In genomic region chr5:69217732-69218568, GRCh38 we compare ENCODE assay signal across 1 cellular context.
TF ChIP-seq lines count a peak whose summit lies in the region.

No MANE protein-coding gene starts in this region.

TF ChIP-seq in WTC11, 78 proteins besides CTCF, POLR2A, EP300 and RAD21 (continued from another document and continues in another):
- 0 out of 2 replicates have a peak, but pooled peaks have one; percentile 58 for TF ChIP-seq FOXP4 (CRISPR knock-in tag; IDR thresholded peaks at IDR 0.05)
- TF ChIP-seq, protein P1, sequence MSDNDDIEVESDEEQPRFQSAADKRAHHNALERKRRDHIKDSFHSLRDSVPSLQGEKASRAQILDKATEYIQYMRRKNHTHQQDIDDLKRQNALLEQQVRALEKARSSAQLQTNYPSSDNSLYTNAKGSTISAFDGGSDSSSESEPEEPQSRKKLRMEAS (CRISPR knock-in tag; IDR thresholded peaks at IDR 0.05): peak; percentile 87
- no peak for TF ChIP-seq RORB (CRISPR knock-in tag; IDR thresholded peaks at IDR 0.05)
- TF ChIP-seq USF1 (CRISPR knock-in tag; IDR thresholded peaks at IDR 0.05): peak; percentile 49; the same call in 1 of the 2 replicates
- no peak; the same call in 1 of the 2 replicates for TF ChIP-seq EMX1 (CRISPR knock-in tag; IDR thresholded peaks at IDR 0.05)
- TF ChIP-seq, protein P2, sequence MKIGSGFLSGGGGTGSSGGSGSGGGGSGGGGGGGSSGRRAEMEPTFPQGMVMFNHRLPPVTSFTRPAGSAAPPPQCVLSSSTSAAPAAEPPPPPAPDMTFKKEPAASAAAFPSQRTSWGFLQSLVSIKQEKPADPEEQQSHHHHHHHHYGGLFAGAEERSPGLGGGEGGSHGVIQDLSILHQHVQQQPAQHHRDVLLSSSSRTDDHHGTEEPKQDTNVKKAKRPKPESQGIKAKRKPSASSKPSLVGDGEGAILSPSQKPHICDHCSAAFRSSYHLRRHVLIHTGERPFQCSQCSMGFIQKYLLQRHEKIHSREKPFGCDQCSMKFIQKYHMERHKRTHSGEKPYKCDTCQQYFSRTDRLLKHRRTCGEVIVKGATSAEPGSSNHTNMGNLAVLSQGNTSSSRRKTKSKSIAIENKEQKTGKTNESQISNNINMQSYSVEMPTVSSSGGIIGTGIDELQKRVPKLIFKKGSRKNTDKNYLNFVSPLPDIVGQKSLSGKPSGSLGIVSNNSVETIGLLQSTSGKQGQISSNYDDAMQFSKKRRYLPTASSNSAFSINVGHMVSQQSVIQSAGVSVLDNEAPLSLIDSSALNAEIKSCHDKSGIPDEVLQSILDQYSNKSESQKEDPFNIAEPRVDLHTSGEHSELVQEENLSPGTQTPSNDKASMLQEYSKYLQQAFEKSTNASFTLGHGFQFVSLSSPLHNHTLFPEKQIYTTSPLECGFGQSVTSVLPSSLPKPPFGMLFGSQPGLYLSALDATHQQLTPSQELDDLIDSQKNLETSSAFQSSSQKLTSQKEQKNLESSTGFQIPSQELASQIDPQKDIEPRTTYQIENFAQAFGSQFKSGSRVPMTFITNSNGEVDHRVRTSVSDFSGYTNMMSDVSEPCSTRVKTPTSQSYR (CRISPR knock-in tag; IDR thresholded peaks at IDR 0.05): 0 out of 2 replicates have a peak, but pooled peaks have one; percentile 66
- peak; percentile 40; the same call in 1 of the 2 replicates for TF ChIP-seq ATF1 (CRISPR knock-in tag; IDR thresholded peaks at IDR 0.05)
- peak; percentile 72; the same call in 1 of the 2 replicates for TF ChIP-seq ETV6 (CRISPR knock-in tag; IDR thresholded peaks at IDR 0.05)
- no peak for TF ChIP-seq CBFB (CRISPR knock-in tag; IDR thresholded peaks at IDR 0.05; ENCODE audit: low read depth)
- TF ChIP-seq NR2C2 (CRISPR knock-in tag; IDR thresholded peaks at IDR 0.05): no peak
- TF ChIP-seq NFYB (CRISPR knock-in tag; conservative IDR thresholded peaks at IDR 0.05; ENCODE audit: low read depth): peak; percentile 79
- TF ChIP-seq, protein P3, sequence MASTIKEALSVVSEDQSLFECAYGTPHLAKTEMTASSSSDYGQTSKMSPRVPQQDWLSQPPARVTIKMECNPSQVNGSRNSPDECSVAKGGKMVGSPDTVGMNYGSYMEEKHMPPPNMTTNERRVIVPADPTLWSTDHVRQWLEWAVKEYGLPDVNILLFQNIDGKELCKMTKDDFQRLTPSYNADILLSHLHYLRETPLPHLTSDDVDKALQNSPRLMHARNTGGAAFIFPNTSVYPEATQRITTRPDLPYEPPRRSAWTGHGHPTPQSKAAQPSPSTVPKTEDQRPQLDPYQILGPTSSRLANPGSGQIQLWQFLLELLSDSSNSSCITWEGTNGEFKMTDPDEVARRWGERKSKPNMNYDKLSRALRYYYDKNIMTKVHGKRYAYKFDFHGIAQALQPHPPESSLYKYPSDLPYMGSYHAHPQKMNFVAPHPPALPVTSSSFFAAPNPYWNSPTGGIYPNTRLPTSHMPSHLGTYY (CRISPR knock-in tag; IDR thresholded peaks at IDR 0.05): no peak
- TF ChIP-seq ARID4B (CRISPR knock-in tag; IDR thresholded peaks at IDR 0.05; ENCODE audit: borderline replicate concordance): 0 out of 2 replicates have a peak, but pooled peaks have one; percentile 86
- no peak; the same call in 1 of the 2 replicates for TF ChIP-seq CREM (CRISPR knock-in tag; IDR thresholded peaks at IDR 0.05)
- TF ChIP-seq, protein P4, sequence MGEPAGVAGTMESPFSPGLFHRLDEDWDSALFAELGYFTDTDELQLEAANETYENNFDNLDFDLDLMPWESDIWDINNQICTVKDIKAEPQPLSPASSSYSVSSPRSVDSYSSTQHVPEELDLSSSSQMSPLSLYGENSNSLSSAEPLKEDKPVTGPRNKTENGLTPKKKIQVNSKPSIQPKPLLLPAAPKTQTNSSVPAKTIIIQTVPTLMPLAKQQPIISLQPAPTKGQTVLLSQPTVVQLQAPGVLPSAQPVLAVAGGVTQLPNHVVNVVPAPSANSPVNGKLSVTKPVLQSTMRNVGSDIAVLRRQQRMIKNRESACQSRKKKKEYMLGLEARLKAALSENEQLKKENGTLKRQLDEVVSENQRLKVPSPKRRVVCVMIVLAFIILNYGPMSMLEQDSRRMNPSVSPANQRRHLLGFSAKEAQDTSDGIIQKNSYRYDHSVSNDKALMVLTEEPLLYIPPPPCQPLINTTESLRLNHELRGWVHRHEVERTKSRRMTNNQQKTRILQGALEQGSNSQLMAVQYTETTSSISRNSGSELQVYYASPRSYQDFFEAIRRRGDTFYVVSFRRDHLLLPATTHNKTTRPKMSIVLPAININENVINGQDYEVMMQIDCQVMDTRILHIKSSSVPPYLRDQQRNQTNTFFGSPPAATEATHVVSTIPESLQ (CRISPR knock-in tag; IDR thresholded peaks at IDR 0.05): no peak
- TF ChIP-seq SMAD4 (CRISPR knock-in tag; IDR thresholded peaks at IDR 0.05): peak; percentile 8; the same call in 1 of the 2 replicates
- TF ChIP-seq, protein P5, sequence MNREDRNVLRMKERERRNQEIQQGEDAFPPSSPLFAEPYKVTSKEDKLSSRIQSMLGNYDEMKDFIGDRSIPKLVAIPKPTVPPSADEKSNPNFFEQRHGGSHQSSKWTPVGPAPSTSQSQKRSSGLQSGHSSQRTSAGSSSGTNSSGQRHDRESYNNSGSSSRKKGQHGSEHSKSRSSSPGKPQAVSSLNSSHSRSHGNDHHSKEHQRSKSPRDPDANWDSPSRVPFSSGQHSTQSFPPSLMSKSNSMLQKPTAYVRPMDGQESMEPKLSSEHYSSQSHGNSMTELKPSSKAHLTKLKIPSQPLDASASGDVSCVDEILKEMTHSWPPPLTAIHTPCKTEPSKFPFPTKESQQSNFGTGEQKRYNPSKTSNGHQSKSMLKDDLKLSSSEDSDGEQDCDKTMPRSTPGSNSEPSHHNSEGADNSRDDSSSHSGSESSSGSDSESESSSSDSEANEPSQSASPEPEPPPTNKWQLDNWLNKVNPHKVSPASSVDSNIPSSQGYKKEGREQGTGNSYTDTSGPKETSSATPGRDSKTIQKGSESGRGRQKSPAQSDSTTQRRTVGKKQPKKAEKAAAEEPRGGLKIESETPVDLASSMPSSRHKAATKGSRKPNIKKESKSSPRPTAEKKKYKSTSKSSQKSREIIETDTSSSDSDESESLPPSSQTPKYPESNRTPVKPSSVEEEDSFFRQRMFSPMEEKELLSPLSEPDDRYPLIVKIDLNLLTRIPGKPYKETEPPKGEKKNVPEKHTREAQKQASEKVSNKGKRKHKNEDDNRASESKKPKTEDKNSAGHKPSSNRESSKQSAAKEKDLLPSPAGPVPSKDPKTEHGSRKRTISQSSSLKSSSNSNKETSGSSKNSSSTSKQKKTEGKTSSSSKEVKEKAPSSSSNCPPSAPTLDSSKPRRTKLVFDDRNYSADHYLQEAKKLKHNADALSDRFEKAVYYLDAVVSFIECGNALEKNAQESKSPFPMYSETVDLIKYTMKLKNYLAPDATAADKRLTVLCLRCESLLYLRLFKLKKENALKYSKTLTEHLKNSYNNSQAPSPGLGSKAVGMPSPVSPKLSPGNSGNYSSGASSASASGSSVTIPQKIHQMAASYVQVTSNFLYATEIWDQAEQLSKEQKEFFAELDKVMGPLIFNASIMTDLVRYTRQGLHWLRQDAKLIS (CRISPR knock-in tag; IDR thresholded peaks at IDR 0.05; ENCODE audit: borderline replicate concordance): no peak
- peak; percentile 91 for TF ChIP-seq FOXP1 (CRISPR knock-in tag; IDR thresholded peaks at IDR 0.05; ENCODE audit: borderline replicate concordance)
- TF ChIP-seq E2F4 (CRISPR knock-in tag; IDR thresholded peaks at IDR 0.05; ENCODE audit: borderline replicate concordance, low read depth): no peak
- TF ChIP-seq ZNF263 (CRISPR knock-in tag; IDR thresholded peaks at IDR 0.05; ENCODE audit: low read depth): no peak
- no peak for TF ChIP-seq NR1H2 (CRISPR knock-in tag; IDR thresholded peaks at IDR 0.05)
- no peak for TF ChIP-seq USF2 (CRISPR knock-in tag; IDR thresholded peaks at IDR 0.05)
- no peak for TF ChIP-seq ZNF512 (CRISPR knock-in tag; IDR thresholded peaks at IDR 0.05; ENCODE audit: borderline replicate concordance)
- no peak for TF ChIP-seq ZNF138 (CRISPR knock-in tag; conservative IDR thresholded peaks at IDR 0.05)
- no peak for TF ChIP-seq ZNF671 (CRISPR knock-in tag; IDR thresholded peaks at IDR 0.05)
- peak; percentile 62; the same call in 1 of the 2 replicates for TF ChIP-seq AR (CRISPR knock-in tag; IDR thresholded peaks at IDR 0.05)
